ENCODE assay signal across 1 cellular context in the genomic region with DNA sequence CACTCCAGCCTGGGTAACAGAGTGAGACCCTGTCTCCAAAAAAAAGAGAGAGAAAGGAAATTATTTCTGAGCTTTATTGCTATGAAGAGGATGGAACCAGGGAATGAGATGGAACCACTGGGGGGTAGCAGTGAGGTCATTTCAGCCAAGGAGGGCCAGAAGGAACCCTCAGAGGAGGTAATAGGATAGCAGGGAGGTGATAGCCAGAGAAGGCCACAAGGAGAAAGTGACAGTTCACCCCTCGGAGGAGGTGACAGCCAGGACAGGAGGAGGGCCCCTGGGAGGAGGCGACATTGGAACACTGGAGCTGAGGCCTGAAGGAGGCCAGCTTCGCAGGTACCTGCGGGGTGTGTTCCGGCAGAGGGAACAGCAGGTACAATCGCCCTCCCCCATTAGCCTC.
TF ChIP-seq lines count a peak whose summit lies in the region.

No MANE protein-coding gene starts in this region.

TF ChIP-seq in HepG2, 621 proteins besides CTCF, POLR2A, EP300 and RAD21 (continued from another document):
- TF ChIP-seq ZNF883 (CRISPR knock-in tag; IDR thresholded peaks at IDR 0.05; ENCODE audit: not compliant biosample characterization) (no peak), U2AF1 (optimal IDR thresholded peaks at IDR 0.05; ENCODE audit: low read depth, low read length) (no peak), ZKSCAN5 (CRISPR knock-in tag; IDR thresholded peaks at IDR 0.05) (peak; percentile 95), NR2F6 (IDR thresholded peaks at IDR 0.05) (0 out of 2 replicates have a peak, but pooled peaks have one; percentile 24), NR2F6 (CRISPR knock-in tag; IDR thresholded peaks at IDR 0.05) (no peak), RORA (CRISPR knock-in tag; IDR thresholded peaks at IDR 0.05) (no peak), MED8 (CRISPR knock-in tag; IDR thresholded peaks at IDR 0.05; ENCODE audit: insufficient replicate concordance) (no peak), AHR (CRISPR knock-in tag; IDR thresholded peaks at IDR 0.05) (no peak), SMAD3 (CRISPR knock-in tag; IDR thresholded peaks at IDR 0.05) (no peak), TEAD3 (CRISPR knock-in tag; optimal IDR thresholded peaks at IDR 0.05; ENCODE audit: borderline replicate concordance) (no peak), BCL6 (CRISPR knock-in tag; IDR thresholded peaks at IDR 0.05) (no peak), EZH2 (conservative IDR thresholded peaks at IDR 0.05; ENCODE audit: low read depth, low read length) (no peak), ZNF441 (CRISPR knock-in tag; IDR thresholded peaks at IDR 0.05; ENCODE audit: borderline replicate concordance) (no peak), ETV5 (CRISPR knock-in tag; IDR thresholded peaks at IDR 0.05; ENCODE audit: borderline replicate concordance) (0 out of 2 replicates have a peak, but pooled peaks have one; percentile 12), ZNF607 (CRISPR knock-in tag; IDR thresholded peaks at IDR 0.05; ENCODE audit: borderline replicate concordance) (no peak)
- TF ChIP-seq, protein P1, sequence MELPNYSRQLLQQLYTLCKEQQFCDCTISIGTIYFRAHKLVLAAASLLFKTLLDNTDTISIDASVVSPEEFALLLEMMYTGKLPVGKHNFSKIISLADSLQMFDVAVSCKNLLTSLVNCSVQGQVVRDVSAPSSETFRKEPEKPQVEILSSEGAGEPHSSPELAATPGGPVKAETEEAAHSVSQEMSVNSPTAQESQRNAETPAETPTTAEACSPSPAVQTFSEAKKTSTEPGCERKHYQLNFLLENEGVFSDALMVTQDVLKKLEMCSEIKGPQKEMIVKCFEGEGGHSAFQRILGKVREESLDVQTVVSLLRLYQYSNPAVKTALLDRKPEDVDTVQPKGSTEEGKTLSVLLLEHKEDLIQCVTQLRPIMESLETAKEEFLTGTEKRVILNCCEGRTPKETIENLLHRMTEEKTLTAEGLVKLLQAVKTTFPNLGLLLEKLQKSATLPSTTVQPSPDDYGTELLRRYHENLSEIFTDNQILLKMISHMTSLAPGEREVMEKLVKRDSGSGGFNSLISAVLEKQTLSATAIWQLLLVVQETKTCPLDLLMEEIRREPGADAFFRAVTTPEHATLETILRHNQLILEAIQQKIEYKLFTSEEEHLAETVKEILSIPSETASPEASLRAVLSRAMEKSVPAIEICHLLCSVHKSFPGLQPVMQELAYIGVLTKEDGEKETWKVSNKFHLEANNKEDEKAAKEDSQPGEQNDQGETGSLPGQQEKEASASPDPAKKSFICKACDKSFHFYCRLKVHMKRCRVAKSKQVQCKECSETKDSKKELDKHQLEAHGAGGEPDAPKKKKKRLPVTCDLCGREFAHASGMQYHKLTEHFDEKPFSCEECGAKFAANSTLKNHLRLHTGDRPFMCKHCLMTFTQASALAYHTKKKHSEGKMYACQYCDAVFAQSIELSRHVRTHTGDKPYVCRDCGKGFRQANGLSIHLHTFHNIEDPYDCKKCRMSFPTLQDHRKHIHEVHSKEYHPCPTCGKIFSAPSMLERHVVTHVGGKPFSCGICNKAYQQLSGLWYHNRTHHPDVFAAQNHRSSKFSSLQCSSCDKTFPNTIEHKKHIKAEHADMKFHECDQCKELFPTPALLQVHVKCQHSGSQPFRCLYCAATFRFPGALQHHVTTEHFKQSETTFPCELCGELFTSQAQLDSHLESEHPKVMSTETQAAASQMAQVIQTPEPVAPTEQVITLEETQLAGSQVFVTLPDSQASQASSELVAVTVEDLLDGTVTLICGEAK (IDR thresholded peaks at IDR 0.05): no peak
- TF ChIP-seq, protein P1 (CRISPR knock-in tag; IDR thresholded peaks at IDR 0.05): no peak
- TF ChIP-seq, protein P2, sequence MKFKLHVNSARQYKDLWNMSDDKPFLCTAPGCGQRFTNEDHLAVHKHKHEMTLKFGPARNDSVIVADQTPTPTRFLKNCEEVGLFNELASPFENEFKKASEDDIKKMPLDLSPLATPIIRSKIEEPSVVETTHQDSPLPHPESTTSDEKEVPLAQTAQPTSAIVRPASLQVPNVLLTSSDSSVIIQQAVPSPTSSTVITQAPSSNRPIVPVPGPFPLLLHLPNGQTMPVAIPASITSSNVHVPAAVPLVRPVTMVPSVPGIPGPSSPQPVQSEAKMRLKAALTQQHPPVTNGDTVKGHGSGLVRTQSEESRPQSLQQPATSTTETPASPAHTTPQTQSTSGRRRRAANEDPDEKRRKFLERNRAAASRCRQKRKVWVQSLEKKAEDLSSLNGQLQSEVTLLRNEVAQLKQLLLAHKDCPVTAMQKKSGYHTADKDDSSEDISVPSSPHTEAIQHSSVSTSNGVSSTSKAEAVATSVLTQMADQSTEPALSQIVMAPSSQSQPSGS (CRISPR knock-in tag; IDR thresholded peaks at IDR 0.05): 0 out of 2 replicates have a peak, but pooled peaks have one; percentile 0
